In the genomic region with DNA sequence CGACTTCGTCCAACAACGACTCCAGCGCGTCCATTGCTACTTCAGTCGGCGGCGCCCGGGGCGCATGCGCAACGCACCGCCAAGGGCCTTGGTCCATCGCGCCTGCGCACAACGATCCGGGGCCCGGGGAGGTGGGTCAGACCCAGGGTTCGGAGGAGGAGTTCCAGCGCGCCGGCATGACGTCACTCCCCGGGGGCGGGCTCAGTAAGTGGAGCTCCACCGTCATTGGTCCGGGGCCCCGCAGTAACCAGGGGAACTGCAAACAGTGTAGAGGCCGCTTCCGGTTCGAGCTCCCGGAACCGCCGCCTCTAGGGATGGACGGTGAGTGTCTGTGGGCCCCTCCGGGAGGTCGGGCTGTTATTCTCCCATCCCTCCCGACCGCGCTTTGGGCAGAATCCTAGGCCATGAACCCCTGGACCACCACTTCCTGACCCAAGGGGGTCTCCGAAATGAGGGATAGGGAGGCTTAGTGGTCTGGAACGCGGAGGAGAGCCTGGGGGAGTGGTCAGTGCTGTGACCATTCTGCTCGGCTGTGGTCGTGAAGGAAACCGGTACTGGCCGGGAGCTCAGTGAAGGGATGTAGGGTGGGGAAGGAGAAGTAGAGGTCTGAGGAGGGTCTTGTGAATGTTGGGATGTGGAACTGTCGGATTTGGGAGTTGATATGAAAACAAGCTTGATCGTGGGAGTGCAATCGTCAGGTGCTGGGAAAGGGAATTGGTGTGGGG, we compare ENCODE assay signal across 8 cellular contexts. TPM values are rescaled to one million over a fixed set of nuclear protein-coding genes. Genes with fewer than 3 reads are reported as not detected.
DNase-seq lines count a peak whose midpoint lies in the region; ATAC-seq and TF ChIP-seq lines count a peak whose summit lies in the region.

A gene with protein sequence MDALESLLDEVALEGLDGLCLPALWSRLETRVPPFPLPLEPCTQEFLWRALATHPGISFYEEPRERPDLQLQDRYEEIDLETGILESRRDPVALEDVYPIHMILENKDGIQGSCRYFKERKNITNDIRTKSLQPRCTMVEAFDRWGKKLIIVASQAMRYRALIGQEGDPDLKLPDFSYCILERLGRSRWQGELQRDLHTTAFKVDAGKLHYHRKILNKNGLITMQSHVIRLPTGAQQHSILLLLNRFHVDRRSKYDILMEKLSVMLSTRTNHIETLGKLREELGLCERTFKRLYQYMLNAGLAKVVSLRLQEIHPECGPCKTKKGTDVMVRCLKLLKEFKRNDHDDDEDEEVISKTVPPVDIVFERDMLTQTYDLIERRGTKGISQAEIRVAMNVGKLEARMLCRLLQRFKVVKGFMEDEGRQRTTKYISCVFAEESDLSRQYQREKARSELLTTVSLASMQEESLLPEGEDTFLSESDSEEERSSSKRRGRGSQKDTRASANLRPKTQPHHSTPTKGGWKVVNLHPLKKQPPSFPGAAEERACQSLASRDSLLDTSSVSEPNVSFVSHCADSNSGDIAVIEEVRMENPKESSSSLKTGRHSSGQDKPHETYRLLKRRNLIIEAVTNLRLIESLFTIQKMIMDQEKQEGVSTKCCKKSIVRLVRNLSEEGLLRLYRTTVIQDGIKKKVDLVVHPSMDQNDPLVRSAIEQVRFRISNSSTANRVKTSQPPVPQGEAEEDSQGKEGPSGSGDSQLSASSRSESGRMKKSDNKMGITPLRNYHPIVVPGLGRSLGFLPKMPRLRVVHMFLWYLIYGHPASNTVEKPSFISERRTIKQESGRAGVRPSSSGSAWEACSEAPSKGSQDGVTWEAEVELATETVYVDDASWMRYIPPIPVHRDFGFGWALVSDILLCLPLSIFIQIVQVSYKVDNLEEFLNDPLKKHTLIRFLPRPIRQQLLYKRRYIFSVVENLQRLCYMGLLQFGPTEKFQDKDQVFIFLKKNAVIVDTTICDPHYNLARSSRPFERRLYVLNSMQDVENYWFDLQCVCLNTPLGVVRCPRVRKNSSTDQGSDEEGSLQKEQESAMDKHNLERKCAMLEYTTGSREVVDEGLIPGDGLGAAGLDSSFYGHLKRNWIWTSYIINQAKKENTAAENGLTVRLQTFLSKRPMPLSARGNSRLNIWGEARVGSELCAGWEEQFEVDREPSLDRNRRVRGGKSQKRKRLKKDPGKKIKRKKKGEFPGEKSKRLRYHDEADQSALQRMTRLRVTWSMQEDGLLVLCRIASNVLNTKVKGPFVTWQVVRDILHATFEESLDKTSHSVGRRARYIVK (N-terminal part only) (minus strand): TSS at position 57 of the 725 bp plus-strand sequence. CDS start 23 bp downstream, at position 34.
A gene (plus strand): TSS at position 288 of the 725 bp plus-strand sequence. CDS start 27 bp downstream, at position 315.

- under 1% methylated on average over 51 of the region's 51 CpGs for WGBS in thymus

- peaks cover 6% of the 10 kb centered on the region for H3K36me3 ChIP-seq in thymus (ENCODE audit: control insufficient read depth, insufficient read depth)

- DNase-seq in NCI-H1092 treated with DMSO at 0.1 percent for 48 hours (lab: John Stamatoyannopoulos, UW), result peak; percentile 98
- DNase-seq in SKM-1 (lab: John Stamatoyannopoulos, UW; ENCODE audit: unreplicated experiment), result peak; percentile 94
- DNase-seq in activated naive CD4-positive, alpha-beta T cell treated with anti-CD3 and anti-CD28 coated beads, Interleukin-2, amount 50 U/mL, for 72 hours (ENCODE audit: low spot score in 2 of 2), result peak; percentile 100
- peak; percentile 99 for DNase-seq in glomerular visceral epithelial cell (ENCODE audit: extremely low spot score)
- DNase-seq in osteocyte (ENCODE audit: extremely low spot score, unreplicated experiment), result peak; percentile 100

- no peak for TF ChIP-seq CTCF in osteocyte (IDR thresholded peaks at IDR 0.05)

- no peaks in the 10 kb centered on the region for H3K27me3 Mint-ChIP-seq in osteocyte (ENCODE audit: unreplicated experiment)

- H3K27ac Mint-ChIP-seq in activated naive CD4-positive, alpha-beta T cell treated with anti-CD3 and anti-CD28 coated beads, Interleukin-2, amount 50 U/mL, for 72 hours, result peak within 1 kb of the TSS; percentile 99 to 100
- peak within 1 kb of the TSS; percentile 99 for H3K27ac Mint-ChIP-seq in osteocyte (ENCODE audit: unreplicated experiment)

- peak within 1 kb of the TSS; percentile 48 for H3K27ac ChIP-seq in thymus (ENCODE audit: low read depth)

- H3K4me1 Mint-ChIP-seq in osteocyte (ENCODE audit: unreplicated experiment), result peaks cover 33% of the 10 kb centered on the region

- peaks cover 14% of the 10 kb centered on the region for H3K4me1 ChIP-seq in thymus (ENCODE audit: control insufficient read depth, insufficient read depth, low read length)

- peaks cover 4 to 12% of the 10 kb centered on the region in 2 donors for H3K36me3 Mint-ChIP-seq in activated naive CD4-positive, alpha-beta T cell treated with anti-CD3 and anti-CD28 coated beads, Interleukin-2, amount 50 U/mL, for 72 hours
- H3K36me3 Mint-ChIP-seq in osteocyte (ENCODE audit: unreplicated experiment), result peaks cover 9% of the 10 kb centered on the region

- peak within 1 kb of the TSS; percentile 98 for H3K4me3 Mint-ChIP-seq in osteocyte (ENCODE audit: unreplicated experiment)

- peak; percentile 96 for ATAC-seq in HG02610 (IDR thresholded peaks at IDR 0.05; ENCODE audit: unreplicated experiment)
- peak; percentile 98 to 99 for ATAC-seq in activated naive CD4-positive, alpha-beta T cell treated with anti-CD3 and anti-CD28 coated beads, Interleukin-2, amount 50 U/mL, for 72 hours

- no peaks in the 10 kb centered on the region for H3K9me3 ChIP-seq in thymus (ENCODE audit: control insufficient read depth)

- H3K4me3 ChIP-seq in GM08714 (ENCODE audit: low read length), result peak within 1 kb of the TSS; percentile 87
- H3K4me3 ChIP-seq in thymus (ENCODE audit: low read length), result peak within 1 kb of the TSS; percentile 77

- no peaks in the 10 kb centered on the region for H3K9me3 Mint-ChIP-seq in activated naive CD4-positive, alpha-beta T cell treated with anti-CD3 and anti-CD28 coated beads, Interleukin-2, amount 50 U/mL, for 72 hours
- no peaks in the 10 kb centered on the region for H3K9me3 Mint-ChIP-seq in osteocyte (ENCODE audit: unreplicated experiment)

- no peaks in the 10 kb centered on the region for H3K27me3 ChIP-seq in thymus (ENCODE audit: control insufficient read depth, insufficient read depth)

RNA-seq across cellular contexts. Expression of the first gene that starts in this region (rescaled TPM):
- 10 to 100 TPM; 53.3 to 70.0 TPM for total RNA-seq in activated naive CD4-positive, alpha-beta T cell treated with anti-CD3 and anti-CD28 coated beads, Interleukin-2, amount 50 U/mL, for 72 hours
- 90.4 and 92.3 TPM in 2 replicates for total RNA-seq in osteocyte
- polyA plus RNA-seq in thymus, result 81.0 TPM

RNA-seq across cellular contexts. Expression of the second gene that starts in this region (rescaled TPM):
- total RNA-seq in activated naive CD4-positive, alpha-beta T cell treated with anti-CD3 and anti-CD28 coated beads, Interleukin-2, amount 50 U/mL, for 72 hours, result 10 to 100 TPM; 15.0 to 18.3 TPM
- total RNA-seq in osteocyte, result 30.0 and 31.7 TPM in 2 replicates
- polyA plus RNA-seq in thymus, result 10.4 TPM

Comparison
In these comparisons a context has a peak if more than half of its experiments do, and no peak if none do; other contexts are left out.
1. Peak in every context shown above with its lines: DNase-seq, ATAC-seq, H3K4me3 ChIP-seq and H3K27ac ChIP-seq.